ENCODE assay signal across 8 cellular contexts in genomic region chr1:204411451-204412245, GRCh38. TPM values are rescaled to one million over a fixed set of nuclear protein-coding genes. Genes with fewer than 3 reads are reported as not detected.
DNase-seq lines count a peak whose midpoint lies in the region; ATAC-seq, FAIRE-seq and TF ChIP-seq lines count a peak whose summit lies in the region.

TSS of gene PPP1R15B (minus strand) at chr1:204411817. CDS start at chr1:204411411, 406 bp downstream.

- ATAC-seq in HG02852 (IDR thresholded peaks at IDR 0.05; ENCODE audit: unreplicated experiment) (peak; percentile 89), heart right ventricle (peak; percentile 93 to 97 (median 96)), upper lobe of right lung (peak; percentile 95)

- FAIRE-seq in GM12892 (lab: Jason Lieb, UNC) = peak; percentile 94

- DNase-seq in GM12892 (ENCODE audit: insufficient read length) (peak; percentile 87), NCI-H146 treated with DMSO at 0.1 percent for 48 hours (lab: John Stamatoyannopoulos, UW; ENCODE audit: unreplicated experiment) (peak; percentile 96), amniotic epithelial cell (ENCODE audit: low read depth) (peak; percentile 98), heart right ventricle (peak; percentile 97), posterior vena cava (ENCODE audit: low spot score) (peak; percentile 99), upper lobe of right lung (peak; percentile 98)

- H3K4me1 ChIP-seq in heart right ventricle = peaks cover 0 to 37% (median 14%) of the 10 kb centered on the region in 9 donors
- peaks cover 8% of the 10 kb centered on the region for H3K4me1 ChIP-seq in upper lobe of right lung

- 0 to 1% methylated on average over 69 to 70 of the region's 70 CpGs for WGBS in heart right ventricle, 2 donors

- H3K4me3 ChIP-seq in heart right ventricle = peak within 1 kb of the TSS; percentile 65 to 97 (median 86)
- H3K4me3 ChIP-seq in upper lobe of right lung = peak within 1 kb of the TSS; percentile 90

- TF ChIP-seq POLR2A in GM12892 (IDR thresholded peaks at IDR 0.05; ENCODE audit: low read depth, low read length) = peak; percentile 97

- H3K36me3 ChIP-seq in heart right ventricle (peaks cover 0 to 22% (median 0%) of the 10 kb centered on the region in 9 donors), upper lobe of right lung (peaks cover 10% of the 10 kb centered on the region)

- H3K27me3 ChIP-seq in heart right ventricle (no peaks in the 10 kb centered on the region), upper lobe of right lung (no peaks in the 10 kb centered on the region)

- intact Hi-C loops in T-helper 1 cell treated with Interleukin-12 subunit alpha and Interleukin-12 subunit beta and Interleukin-4 antibody, amounts not matched to agents 30 ng/mL and 1 ng/mL, for 36 hours (cut with micrococcal nuclease) = loop anchor here (1.0 to 5.0 kb wide), 14 partner anchors 19 to 1523 kb away; partner anchors contain the start of genes DSTYK, MDM4, PIK3C2B and RABIF
- intact Hi-C loops in heart right ventricle (cut with DNase I) (no loop called here), posterior vena cava (cut with DNase I) (no loop called here), upper lobe of right lung (cut with DNase I) (no loop called here)

- H3K9me3 ChIP-seq in heart right ventricle (no peaks in the 10 kb centered on the region), upper lobe of right lung (no peaks in the 10 kb centered on the region)

- H3K27ac ChIP-seq in heart right ventricle (peak within 1 kb of the TSS; percentile 87 to 100 (median 98)), upper lobe of right lung (peak within 1 kb of the TSS; percentile 99)

- TF ChIP-seq CTCF in heart right ventricle (IDR thresholded peaks at IDR 0.05) = no peak
- no peak for TF ChIP-seq CTCF in upper lobe of right lung (IDR thresholded peaks at IDR 0.05)

RNA-seq across cellular contexts. Expression of gene PPP1R15B, which starts in this region (rescaled TPM):
- polyA plus RNA-seq in GM12892 (2012; ENCODE audit: missing spikeins) = 19.6 TPM
- 74.5 and 75.6 TPM in 2 replicates for total RNA-seq in T-helper 1 cell treated with Interleukin-12 subunit alpha and Interleukin-12 subunit beta and Interleukin-4 antibody, amounts not matched to agents 30 ng/mL and 1 ng/mL, for 36 hours
- total RNA-seq in heart right ventricle (10 to 100 TPM; 18.1 to 47.3 (median 22.5) TPM), posterior vena cava (10 to 100 TPM; 33.2 to 45.7 TPM), upper lobe of right lung (47.7 TPM)
- polyA plus RNA-seq in heart right ventricle = 10 to 100 TPM in 1 of 2 donors, 1 to 10 TPM in 1; 8.4 to 13.0 TPM

Comparison
In these comparisons a context has a peak if more than half of its experiments do, and no peak if none do; other contexts are left out.
1. Peak in every context shown above with its lines: DNase-seq, ATAC-seq, H3K4me3 ChIP-seq and H3K27ac ChIP-seq.